19 cellular contexts compared by ENCODE assay signal in genomic region chr18:72675394-72675793, GRCh38.
A peak's percentile ranks its signal among the peaks of the same experiment; 100 is the strongest.
DNase-seq lines count a peak whose midpoint lies in the region; ATAC-seq, FAIRE-seq and TF ChIP-seq lines count a peak whose summit lies in the region.
"Had no signal": no experiment of that assay in that cellular context is flagged by ENCODE, and none has a peak within 500 bp of the region (broad histone marks: within the 10 kb centered on the region; RNA-seq: fewer than 3 reads in every experiment).

No MANE protein-coding gene starts in this region.

- no peaks in the 10 kb centered on the region for H3K23me2 ChIP-seq in H1 (ENCODE audit: low read depth, low read length)

- H3K18ac ChIP-seq in H1 (ENCODE audit: extremely low read depth, low read length) = no peak overlapping the region

- H3K36me3 ChIP-seq in H1 (ENCODE audit: control insufficient read depth in 2 of 4, insufficient read depth in 4 of 4, low read length in 3 of 4) = no peaks in the 10 kb centered on the region
- H3K36me3 ChIP-seq: HAP-1, right atrium auricular region had no signal

- H3K27ac ChIP-seq in H1 (ENCODE audit: low read depth, low read length) = no peak overlapping the region
- H3K27ac ChIP-seq: body of pancreas, right atrium auricular region had no signal

- no peak for TF ChIP-seq POLR2A in H1 (IDR thresholded peaks at IDR 0.05; ENCODE audit: control extremely low read depth in 1 of 2, low read depth in 2 of 2, low read length in 2 of 2)

- in situ Hi-C loops in Caki2 (cut with HindIII; ENCODE audit: low pct_unique_long_range_greater_than_20kb, low sequenced_read_pairs) = no loop called here

- H3K36me3 Mint-ChIP-seq in nephron progenitor cell (ENCODE audit: low read depth) = no peaks in the 10 kb centered on the region
- H3K36me3 Mint-ChIP-seq: activated naive CD4-positive, alpha-beta T cell treated with anti-CD3 and anti-CD28 coated beads, Interleukin-2, amount 50 U/mL, for 72 hours; T-cell had no signal

- DNase-seq in Caki2 (ENCODE audit: low read depth) (peak; percentile 13), HTR-8/SVneo (ENCODE audit: insufficient read length, low spot score) (peak; percentile 13), H1 (ENCODE audit: low read depth in 1 of 2, low spot score in 2 of 2) (no peak), nephron progenitor cell (peak; percentile 4), KG1 (lab: John Stamatoyannopoulos, UW) (no peak), NCI-H1105 treated with DMSO at 0.1 percent for 48 hours (lab: John Stamatoyannopoulos, UW) (no peak)
- no peak for DNase-seq in stimulated activated naive CD4-positive, alpha-beta T cell treated with Interleukin-2 at 50 U/mL for 16 hours (lab: John Stamatoyannopoulos, UW)
- DNase-seq: body of pancreas; C1 segment of cervical spinal cord; GDM1; NCI-H1436; nucleus accumbens; SHP77 treated with DMSO at 0.1 percent for 48 hours; stimulated activated CD8-positive, alpha-beta memory T cell treated with anti-CD3 and anti-CD28 coated beads, Interleukin-4, amount 100 ng/mL, for 48 hours; T-cell had no signal

- no peak overlapping the region for H2BK15ac ChIP-seq in H1 (ENCODE audit: low read length)

- no peak overlapping the region for H2AK5ac ChIP-seq in H1 (ENCODE audit: low read depth, low read length)

- no peak overlapping the region for H2BK12ac ChIP-seq in H1 (ENCODE audit: low read depth, low read length)

- no peak overlapping the region for H3K4me2 ChIP-seq in H1 (ENCODE audit: insufficient read depth in 1 of 2, low read depth in 2 of 2, low read length in 2 of 2)

- no peaks in the 10 kb centered on the region for H3K79me1 ChIP-seq in H1 (ENCODE audit: low read depth, low read length)

- POLR2A ChIA-PET in H1 (lab: Charles Lee; ENCODE audit: partially characterized antibody) = no interaction called here

- H4K8ac ChIP-seq in H1 (ENCODE audit: extremely low read depth, insufficient read depth, low read length) = no peak overlapping the region

- no peaks in the 10 kb centered on the region for H3K27me3 ChIP-seq in H1 (replicated peaks in 1 of 4; ENCODE audit: control insufficient read depth in 3 of 4, extremely low read depth in 1 of 4, insufficient read depth in 3 of 4, low read length in 3 of 4)
- H3K27me3 ChIP-seq: body of pancreas, right atrium auricular region had no signal

- CTCF ChIA-PET in H1 (lab: Charles Lee; ENCODE audit: partially characterized antibody) = no interaction called here

- no peak overlapping the region for H2BK120ac ChIP-seq in H1 (replicated peaks; ENCODE audit: low read depth, low read length)

- peaks cover 14% of the 10 kb centered on the region for H3K4me1 Mint-ChIP-seq in nephron progenitor cell
- H3K4me1 Mint-ChIP-seq: T-cell had no signal

- H2BK20ac ChIP-seq in H1 (ENCODE audit: low read length) = no peak overlapping the region

- H2AFZ ChIP-seq in H1 (ENCODE audit: low read length) = no peak overlapping the region

- H2BK5ac ChIP-seq in H1 (ENCODE audit: low read depth, low read length) = no peak overlapping the region; the same call in 1 of the 2 replicates

- no peak overlapping the region for H3K4me3 Mint-ChIP-seq in nephron progenitor cell
- H3K4me3 Mint-ChIP-seq: T-cell had no signal

- H3K79me2 ChIP-seq in H1 (ENCODE audit: control insufficient read depth in 1 of 2, insufficient read depth in 2 of 2, low read length in 2 of 2) = no peaks in the 10 kb centered on the region

- no peaks in the 10 kb centered on the region for H3K4me1 ChIP-seq in H1 (replicated peaks in 1 of 4; ENCODE audit: control insufficient read depth in 3 of 4, insufficient read depth in 4 of 4, low read length in 3 of 4)
- H3K4me1 ChIP-seq: body of pancreas, HAP-1, right atrium auricular region had no signal

- H3K9me3 Mint-ChIP-seq in nephron progenitor cell = no peaks in the 10 kb centered on the region
- H3K9me3 Mint-ChIP-seq: activated naive CD4-positive, alpha-beta T cell treated with anti-CD3 and anti-CD28 coated beads, Interleukin-2, amount 50 U/mL, for 72 hours had no signal

- FAIRE-seq in HTR-8/SVneo (lab: Jason Lieb, UNC) = no peak
- FAIRE-seq in H1 (lab: Jason Lieb, UNC) = no peak

- no peak for TF ChIP-seq RAD21 in H1 (IDR thresholded peaks at IDR 0.05 in 1 of 2, conservative IDR thresholded peaks at IDR 0.05 in 1 of 2; ENCODE audit: low read depth in 2 of 2, low read length in 2 of 2)

- 77% methylated on average over 10 of the region's 10 CpGs; no CpG with 5 or more reads in 1 of the 2 experiments for WGBS in H1 (ENCODE audit: extremely low coverage in 1 of 2, insufficient coverage in 1 of 2, insufficient read length in 1 of 2, insufficient replicate concordance in 2 of 2, low coverage in 1 of 2, low lambda C conversion rate in 2 of 2, missing lambda C conversion rate in 1 of 2), 2 experiments

- TF ChIP-seq CTCF in H1 (IDR thresholded peaks at IDR 0.05; ENCODE audit: control extremely low read depth in 1 of 3, insufficient read depth in 1 of 3, low read depth in 1 of 3, low read length in 3 of 3) (no peak), nephron progenitor cell (IDR thresholded peaks at IDR 0.05) (no peak)

- H3K4me3 ChIP-seq in H1 (ENCODE audit: extremely low read depth in 1 of 4, insufficient read depth in 2 of 4, low read depth in 3 of 4, low read length in 4 of 4) = no peak overlapping the region
- H3K4me3 ChIP-seq: body of pancreas, HAP-1, right atrium auricular region had no signal

- H3K27ac Mint-ChIP-seq in nephron progenitor cell = no peak overlapping the region
- H3K27ac Mint-ChIP-seq: activated naive CD4-positive, alpha-beta T cell treated with anti-CD3 and anti-CD28 coated beads, Interleukin-2, amount 50 U/mL, for 72 hours; T-cell had no signal

- no peak overlapping the region for H3K9ac ChIP-seq in H1 (replicated peaks in 1 of 4; ENCODE audit: extremely low read depth in 1 of 4, low read depth in 3 of 4, low read length in 3 of 4)

- no peaks in the 10 kb centered on the region for H4K20me1 ChIP-seq in H1 (replicated peaks in 1 of 2; ENCODE audit: control insufficient read depth in 1 of 2, insufficient read depth in 2 of 2, low read length in 2 of 2)

- no peak overlapping the region for H4K5ac ChIP-seq in H1 (ENCODE audit: insufficient read length, low read depth, low read length)

- no peak for ATAC-seq in HG03521 (IDR thresholded peaks at IDR 0.05; ENCODE audit: unreplicated experiment)
- ATAC-seq: activated naive CD4-positive, alpha-beta T cell treated with anti-CD3 and anti-CD28 coated beads, Interleukin-2, amount 50 U/mL, for 72 hours; body of pancreas; T-cell had no signal

- no peaks in the 10 kb centered on the region for H3K9me3 ChIP-seq in H1 (ENCODE audit: insufficient read depth in 2 of 2, low read depth in 1 of 2, low read length in 1 of 2)
- H3K9me3 ChIP-seq: body of pancreas, HAP-1, right atrium auricular region had no signal

- no peak overlapping the region for H3K23ac ChIP-seq in H1 (ENCODE audit: insufficient read length)

- TF ChIP-seq EP300 in H1 (IDR thresholded peaks at IDR 0.05; ENCODE audit: borderline replicate concordance in 1 of 2, low read depth in 2 of 2, low read length in 2 of 2) = no peak

- H3K14ac ChIP-seq in H1 (ENCODE audit: insufficient read length) = no peak overlapping the region

- H3K27me3 Mint-ChIP-seq in nephron progenitor cell (ENCODE audit: low read depth, poor library complexity) = peaks cover 3% of the 10 kb centered on the region
- H3K27me3 Mint-ChIP-seq: T-cell had no signal

- H4K91ac ChIP-seq in H1 (replicated peaks; ENCODE audit: insufficient read length, low read length) = no peak overlapping the region

- H3K56ac ChIP-seq in H1 (replicated peaks; ENCODE audit: insufficient read length, low read depth, low read length) = no peak overlapping the region

- no peak overlapping the region for H3K4ac ChIP-seq in H1 (replicated peaks; ENCODE audit: insufficient read length, low read depth, low read length)

TF ChIP-seq in H1, 55 proteins besides CTCF, POLR2A, EP300 and RAD21:
- TF ChIP-seq SUZ12 (IDR thresholded peaks at IDR 0.05; ENCODE audit: low read length) (no peak), ZNF274 (IDR thresholded peaks at IDR 0.05; ENCODE audit: borderline replicate concordance, extremely low read depth, low read length) (no peak), HDAC6 (IDR thresholded peaks at IDR 0.05; ENCODE audit: low read depth, low read length) (no peak), TEAD4 (IDR thresholded peaks at IDR 0.05; ENCODE audit: low read depth, low read length) (peak; percentile 76), BRCA1 (IDR thresholded peaks at IDR 0.05; ENCODE audit: low read depth, low read length) (no peak), SP4 (IDR thresholded peaks at IDR 0.05; ENCODE audit: low read length) (no peak), BCL11A (IDR thresholded peaks at IDR 0.05; ENCODE audit: low read depth in 2 of 2, low read length in 2 of 2) (no peak), NRF1 (IDR thresholded peaks at IDR 0.05; ENCODE audit: low read depth, low read length) (no peak), YY1 (IDR thresholded peaks at IDR 0.05; ENCODE audit: low read depth, low read length) (no peak)

Comparison
In these comparisons a context has a peak if more than half of its experiments do, and no peak if none do; other contexts are left out.
1. DNase-seq: peak in Caki2 (single experiment), HTR-8/SVneo (single experiment) and nephron progenitor cell (single experiment); none in H1 (0 of 2), stimulated activated naive CD4-positive, alpha-beta T cell treated with Interleukin-2 at 50 U/mL for 16 hours (single experiment), KG1 (single experiment) and NCI-H1105 treated with DMSO at 0.1 percent for 48 hours (single experiment).